Comparison of ENCODE assay signal across 13 cellular contexts in genomic region chr12:1972260-1972659, GRCh38. TPM values are rescaled to one million over a fixed set of nuclear protein-coding genes. Genes with fewer than 3 reads are reported as not detected.
DNase-seq lines count a peak whose midpoint lies in the region; ATAC-seq and TF ChIP-seq lines count a peak whose summit lies in the region.
"Had no signal": no experiment of that assay in that cellular context is flagged by ENCODE, and none has a peak within 500 bp of the region (broad histone marks: within the 10 kb centered on the region; RNA-seq: fewer than 3 reads in every experiment).

No MANE protein-coding gene starts in this region.

- H3K4me2 ChIP-seq in mesenchymal stem cell (ENCODE audit: low read length, poor library complexity, severe bottlenecking), result no peak overlapping the region

- H3K27ac Mint-ChIP-seq in activated CD8-positive, alpha-beta memory T cell treated with anti-CD3 and anti-CD28 coated beads, Interleukin-2, amount 10 ng/mL, durations not matched to agents 7 days and 5 days, result no peak overlapping the region
- H3K27ac Mint-ChIP-seq: activated CD4-positive, alpha-beta T cell treated with anti-CD3 and anti-CD28 coated beads, Interleukin-2, amount 10 ng/mL, durations not matched to agents 24 days and 14 days had no signal

- H3K9ac ChIP-seq in colonic mucosa (ENCODE audit: low read depth in 2 of 2, low read length in 2 of 2) (no peak overlapping the region), mesenchymal stem cell (ENCODE audit: low read length) (peak overlapping the region; percentile 77)

- H3K4me3 Mint-ChIP-seq in activated CD8-positive, alpha-beta memory T cell treated with anti-CD3 and anti-CD28 coated beads, Interleukin-2, amount 10 ng/mL, durations not matched to agents 7 days and 5 days, result no peak overlapping the region
- H3K4me3 Mint-ChIP-seq: activated CD4-positive, alpha-beta T cell treated with anti-CD3 and anti-CD28 coated beads, Interleukin-2, amount 10 ng/mL, durations not matched to agents 24 days and 14 days had no signal

- no peaks in the 10 kb centered on the region for H3K27me3 Mint-ChIP-seq in activated CD8-positive, alpha-beta memory T cell treated with anti-CD3 and anti-CD28 coated beads, Interleukin-2, amount 10 ng/mL, durations not matched to agents 7 days and 5 days
- H3K27me3 Mint-ChIP-seq: activated CD4-positive, alpha-beta T cell treated with anti-CD3 and anti-CD28 coated beads, Interleukin-2, amount 10 ng/mL, durations not matched to agents 24 days and 14 days had no signal

- peaks cover 85% of the 10 kb centered on the region for H3K4me1 ChIP-seq in cardiac muscle cell (ENCODE audit: low read depth)
- no peaks in the 10 kb centered on the region for H3K4me1 ChIP-seq in colonic mucosa
- H3K4me1 ChIP-seq in mesenchymal stem cell (ENCODE audit: control insufficient read depth, insufficient read depth, low read depth, low read length), result no peaks in the 10 kb centered on the region
- peaks cover 0 to 44% (median 7%) of the 10 kb centered on the region in 4 donors for H3K4me1 ChIP-seq in transverse colon

- H2BK12ac ChIP-seq in mesenchymal stem cell (ENCODE audit: low read length in 2 of 2), result no peak overlapping the region

- TF ChIP-seq POLR2A in transverse colon (IDR thresholded peaks at IDR 0.05), result no peak

- H2BK5ac ChIP-seq in mesenchymal stem cell (ENCODE audit: low read depth, low read length, poor library complexity, severe bottlenecking), result no peak overlapping the region

- H4K91ac ChIP-seq in mesenchymal stem cell (ENCODE audit: low read length), result no peak overlapping the region

- H3K4me3 ChIP-seq in cardiac muscle cell (peak overlapping the region; percentile 31), colonic mucosa (no peak overlapping the region), mesenchymal stem cell (ENCODE audit: insufficient read depth in 1 of 2, low read depth in 1 of 2, low read length in 2 of 2) (no peak overlapping the region), transverse colon (no peak overlapping the region)
- H3K4me3 ChIP-seq: SK-N-MC had no signal

- H2BK15ac ChIP-seq in mesenchymal stem cell (ENCODE audit: low read depth, poor library complexity, severe bottlenecking), result no peak overlapping the region

- H3K27me3 ChIP-seq in cardiac muscle cell, result no peaks in the 10 kb centered on the region
- no peaks in the 10 kb centered on the region for H3K27me3 ChIP-seq in colonic mucosa
- no peaks in the 10 kb centered on the region for H3K27me3 ChIP-seq in mesenchymal stem cell (ENCODE audit: control insufficient read depth in 1 of 2, insufficient read depth in 1 of 2, low read length in 2 of 2)
- H3K27me3 ChIP-seq in transverse colon, result no peaks in the 10 kb centered on the region

- peaks cover 3% of the 10 kb centered on the region for H3K36me3 Mint-ChIP-seq in activated CD8-positive, alpha-beta memory T cell treated with anti-CD3 and anti-CD28 coated beads, Interleukin-2, amount 10 ng/mL, durations not matched to agents 7 days and 5 days

- H3K27ac ChIP-seq in cardiac muscle cell (peak overlapping the region; percentile 99), colonic mucosa (peak overlapping the region; percentile 45), mesenchymal stem cell (ENCODE audit: low read length, poor library complexity, severe bottlenecking) (no peak overlapping the region), transverse colon (peak overlapping the region; percentile 78 to 84 (median 82))
- H3K27ac ChIP-seq: SK-N-MC had no signal

- no peaks in the 10 kb centered on the region for H3K36me3 ChIP-seq in cardiac muscle cell
- no peaks in the 10 kb centered on the region for H3K36me3 ChIP-seq in colonic mucosa
- H3K36me3 ChIP-seq in mesenchymal stem cell (ENCODE audit: control insufficient read depth in 1 of 2, insufficient read depth in 2 of 2, low read depth in 1 of 2, low read length in 2 of 2), result peaks cover 0 to 11% of the 10 kb centered on the region in 2 experiments
- no peaks in the 10 kb centered on the region for H3K36me3 ChIP-seq in transverse colon

- H4K8ac ChIP-seq in mesenchymal stem cell (ENCODE audit: low read length), result no peak overlapping the region

- intact Hi-C loops in Right ventricle myocardium superior (cut with DNase I), result loop anchor here (5.0 kb wide), 1 partner anchor 65 kb away; no protein-coding TSS in a partner anchor
- intact Hi-C loops in colonic mucosa (cut with DNase I), result no loop called here
- intact Hi-C loops in transverse colon (cut with DNase I; ENCODE audit: low total_unique reads), result loop anchor here (2.0 kb wide), 1 partner anchor 61 kb away; no protein-coding TSS in a partner anchor
- intact Hi-C loops in left colon (cut with DNase I, micrococcal nuclease), result no loop called here

- H3K9me3 Mint-ChIP-seq in activated CD8-positive, alpha-beta memory T cell treated with anti-CD3 and anti-CD28 coated beads, Interleukin-2, amount 10 ng/mL, durations not matched to agents 7 days and 5 days (ENCODE audit: low read depth), result no peaks in the 10 kb centered on the region
- H3K9me3 Mint-ChIP-seq: activated CD4-positive, alpha-beta T cell treated with anti-CD3 and anti-CD28 coated beads, Interleukin-2, amount 10 ng/mL, durations not matched to agents 24 days and 14 days had no signal

- H2AK5ac ChIP-seq in mesenchymal stem cell (ENCODE audit: low read length, severe bottlenecking), result no peak overlapping the region

- ATAC-seq in Right ventricle myocardium superior (ENCODE audit: poor library complexity), result no peak
- no peak for ATAC-seq in left colon
- ATAC-seq in activated CD8-positive, alpha-beta memory T cell treated with anti-CD3 and anti-CD28 coated beads, Interleukin-2, amount 10 ng/mL, durations not matched to agents 7 days and 5 days, result no peak

- no peak overlapping the region for H3K4ac ChIP-seq in mesenchymal stem cell (ENCODE audit: low read depth in 1 of 2, low read length in 2 of 2)

- H3K18ac ChIP-seq in mesenchymal stem cell (ENCODE audit: low read depth in 1 of 2, low read length in 2 of 2), result no peak overlapping the region

- in situ Hi-C loops in transverse colon (cut with MboI; ENCODE audit: low pct_ligation_motif_present in 1 of 4, low pct_unique_long_range_greater_than_20kb in 1 of 4, low sequenced_read_pairs in 3 of 4), result no loop called here

- no peak overlapping the region for H2AFZ ChIP-seq in mesenchymal stem cell (ENCODE audit: low read depth, low read length)

- DNase-seq in cardiac muscle cell (ENCODE audit: low read depth in 1 of 2, low spot score in 1 of 2) (peak in 1 of 2 donors; percentile 24), Right ventricle myocardium superior (no peak), colonic mucosa (no peak), mesenchymal stem cell (peak; percentile 42), transverse colon (no peak), left colon (no peak), middle frontal gyrus (ENCODE audit: extremely low spot score, low spot score) (no peak)
- no peak for DNase-seq in activated CD8-positive, alpha-beta memory T cell treated with anti-CD3 and anti-CD28 coated beads, Interleukin-2, amount 10 ng/mL, durations not matched to agents 7 days and 5 days
- DNase-seq: activated CD4-positive, alpha-beta T cell treated with anti-CD3 and anti-CD28 coated beads, Interleukin-2, amount 10 ng/mL, durations not matched to agents 24 days and 14 days; activated naive CD4-positive, alpha-beta T cell; NCI-H1092; NCI-H774 had no signal

- H2BK120ac ChIP-seq in mesenchymal stem cell (ENCODE audit: low read depth, low read length), result no peak overlapping the region

- no peaks in the 10 kb centered on the region for H3K4me1 Mint-ChIP-seq in activated CD8-positive, alpha-beta memory T cell treated with anti-CD3 and anti-CD28 coated beads, Interleukin-2, amount 10 ng/mL, durations not matched to agents 7 days and 5 days
- H3K4me1 Mint-ChIP-seq: activated CD4-positive, alpha-beta T cell treated with anti-CD3 and anti-CD28 coated beads, Interleukin-2, amount 10 ng/mL, durations not matched to agents 24 days and 14 days had no signal

- CTCF ChIA-PET in activated CD8-positive, alpha-beta memory T cell treated with anti-CD3 and anti-CD28 coated beads, Interleukin-2, amount 10 ng/mL, durations not matched to agents 7 days and 5 days (lab: Charles Lee), result no interaction called here

- no peak for TF ChIP-seq CTCF in cardiac muscle cell (IDR thresholded peaks at IDR 0.05; ENCODE audit: low read depth, low read length)
- TF ChIP-seq CTCF in colonic mucosa (IDR thresholded peaks at IDR 0.05), result no peak
- TF ChIP-seq CTCF in transverse colon (IDR thresholded peaks at IDR 0.05), result no peak

- H3K9me3 ChIP-seq in cardiac muscle cell (ENCODE audit: low read depth) (no peaks in the 10 kb centered on the region), colonic mucosa (no peaks in the 10 kb centered on the region), mesenchymal stem cell (ENCODE audit: control insufficient read depth, low read length) (no peaks in the 10 kb centered on the region), transverse colon (no peaks in the 10 kb centered on the region)

- WGBS in mesenchymal stem cell, result 17% methylated on average over 1 of the region's 1 CpG
- WGBS in transverse colon (ENCODE audit: low coverage in 1 of 2), 2 donors, result 63 to 85% methylated on average over 1 of the region's 1 CpG

- H3K79me1 ChIP-seq in mesenchymal stem cell (replicated peaks; ENCODE audit: low read length, poor library complexity, severe bottlenecking), result peaks cover 12% of the 10 kb centered on the region

- no peak overlapping the region for H3K14ac ChIP-seq in mesenchymal stem cell (ENCODE audit: low read length in 2 of 2)

- no peak overlapping the region for H3K23ac ChIP-seq in mesenchymal stem cell (ENCODE audit: low read length in 2 of 2)

- no peak for TF ChIP-seq EP300 in transverse colon (IDR thresholded peaks at IDR 0.05; ENCODE audit: low read depth)

RNA-seq across cellular contexts. Expression of gene DCP1B, which starts 32.0 kb away (rescaled TPM):
- 20.3 and 27.8 TPM in 2 replicates for total RNA-seq in cardiac muscle cell
- polyA plus RNA-seq in cardiac muscle cell, result 27.9 and 43.8 TPM in 2 replicates
- 1.6 TPM for total RNA-seq in Right ventricle myocardium superior
- total RNA-seq in colonic mucosa, result 10 to 100 TPM in 1 of 2 donors, 1 to 10 TPM in 1; 9.6 to 10.8 TPM
- 28.4 TPM for polyA plus RNA-seq in mesenchymal stem cell (2013, experiment 1 of 2)
- polyA plus RNA-seq in mesenchymal stem cell (2013, experiment 2 of 2), result 26.4 TPM
- total RNA-seq in transverse colon, result 10 to 100 TPM; 17.3 to 26.2 (median 20.6) TPM
- 10 to 100 TPM in 1 of 2 donors, 1 to 10 TPM in 1; 7.9 to 10.9 TPM for total RNA-seq in left colon
- 10 to 100 TPM; 14.2 to 15.2 TPM for total RNA-seq in activated CD8-positive, alpha-beta memory T cell treated with anti-CD3 and anti-CD28 coated beads, Interleukin-2, amount 10 ng/mL, durations not matched to agents 7 days and 5 days

RNA-seq across cellular contexts. Expression of gene CACNA2D4, which starts 53.8 kb away (rescaled TPM):
- 0.70 and 1.3 TPM in 2 replicates for total RNA-seq in cardiac muscle cell
- 0.39 and 1.3 TPM in 2 replicates for polyA plus RNA-seq in cardiac muscle cell
- total RNA-seq in Right ventricle myocardium superior, result 1.0 TPM
- 1 to 10 TPM; 3.3 to 3.7 TPM for total RNA-seq in colonic mucosa
- 11.9 TPM for polyA plus RNA-seq in mesenchymal stem cell (2013, experiment 1 of 2)
- polyA plus RNA-seq in mesenchymal stem cell (2013, experiment 2 of 2), result 11.4 TPM
- total RNA-seq in transverse colon, result 10 to 100 TPM in 1 of 4 donors, 1 to 10 TPM in 2, not detected in 1; 6.5 to 22.8 (median 7.2) TPM
- total RNA-seq in left colon, result 1 to 10 TPM; 5.1 to 5.9 TPM
- 1 to 10 TPM; 5.9 to 8.2 TPM for total RNA-seq in activated CD8-positive, alpha-beta memory T cell treated with anti-CD3 and anti-CD28 coated beads, Interleukin-2, amount 10 ng/mL, durations not matched to agents 7 days and 5 days

Comparison
In these comparisons a context has a peak if more than half of its experiments do, and no peak if none do; other contexts are left out.
1. intact Hi-C loops: an anchor here in Right ventricle myocardium superior (5.0 kb wide) and transverse colon (2.0 kb wide); none called in colonic mucosa and left colon.